ENCODE assay signal across 38 cellular contexts in genomic region chr20:31257364-31257763, GRCh38. TPM values are rescaled to one million over a fixed set of nuclear protein-coding genes. Genes with fewer than 3 reads are reported as not detected.
"Had no signal": no experiment of that assay in that cellular context is flagged by ENCODE, and none has a peak within 500 bp of the region (broad histone marks: within the 10 kb centered on the region; RNA-seq: fewer than 3 reads in every experiment).

Gene DEFB115, plus strand, starts transcription at chr20:31257664. Its CDS starts 0 bp downstream, at chr20:31257664.

- DNase-seq: activated B cell treated with CpG ODN at 0.5 μM for 24 hours; activated CD4-positive, alpha-beta memory T cell treated with anti-CD3 and anti-CD28 coated beads for 36 hours; activated CD4-positive, alpha-beta T cell treated with anti-CD3 and anti-CD28 coated beads for 4 hours; activated CD4-positive, alpha-beta T cell treated with anti-CD3 and anti-CD28 coated beads, Interleukin-2, amount 10 ng/mL, durations not matched to agents 24 days and 14 days; activated CD4-positive, alpha-beta T cell treated with anti-CD3 and anti-CD28 coated beads, Interleukin-2, amount 50 U/mL, for 1 hour; activated CD4-positive, alpha-beta T cell treated with anti-CD3 and anti-CD28 coated beads, Interleukin-2, amount 50 U/mL, for 4 hours; activated CD4-positive, CD25-positive, alpha-beta regulatory T cell treated with anti-CD3 and anti-CD28 coated beads, Interleukin-2, amount 50 U/mL, for 72 hours; activated CD8-positive, alpha-beta memory T cell treated with anti-CD3 and anti-CD28 coated beads, Interleukin-2, amount 50 U/mL, for 4 hours; activated CD8-positive, alpha-beta T cell treated with anti-CD3 and anti-CD28 coated beads for 36 hours; activated effector memory CD4-positive, alpha-beta T cell treated with anti-CD3 and anti-CD28 coated beads, Interleukin-2, amount 50 U/mL, for 16 hours; activated gamma-delta T cell treated with Interleukin-2 at 50 U/mL for 16 hours; activated naive CD4-positive, alpha-beta T cell; activated naive CD4-positive, alpha-beta T cell treated with anti-CD3 and anti-CD28 coated beads for 36 hours; activated naive CD4-positive, alpha-beta T cell treated with anti-CD3 and anti-CD28 coated beads, Interleukin-2, amount 50 U/mL, for 16 hours; activated naive CD8-positive, alpha-beta T cell treated with anti-CD3 and anti-CD28 coated beads for 36 hours; activated T-cell treated with anti-CD3 and anti-CD28 coated beads for 4 hours; activated T-cell treated with anti-CD3 and anti-CD28 coated beads, Interleukin-2, amount 50 U/mL, for 1 hour; activated T-cell treated with anti-CD3 and anti-CD28 coated beads, Interleukin-2, amount 50 U/mL, for 4 hours; activated T-cell treated with anti-CD3 and anti-CD28 coated beads, Interleukin-2, amount 50 U/mL, for 72 hours; adrenal gland; amniotic stem cell; aorta; body of pancreas; brain microvascular endothelial cell; central memory CD4-positive, alpha-beta T cell; T-helper 1 cell; T-helper 2 cell; T-helper 9 cell had no signal

- H3K27me3 ChIP-seq: adrenal gland, body of pancreas, brain microvascular endothelial cell, breast epithelium had no signal

- H3K9me3 ChIP-seq: adrenal gland, body of pancreas, breast epithelium had no signal

- H3K36me3 ChIP-seq: adrenal gland, brain microvascular endothelial cell, breast epithelium had no signal

- H3K4me1 ChIP-seq: adrenal gland, body of pancreas, breast epithelium had no signal

- H3K27ac ChIP-seq: adrenal gland, body of pancreas, brain microvascular endothelial cell, breast epithelium, VCaP had no signal

- FAIRE-seq: astrocyte, TTC549 had no signal

- ATAC-seq: activated CD8-positive, alpha-beta T cell treated with anti-CD3 and anti-CD28 coated beads for 36 hours; activated naive CD4-positive, alpha-beta T cell treated with anti-CD3 and anti-CD28 coated beads, Interleukin-2, amount 50 U/mL, for 72 hours; activated T-cell treated with anti-CD3 and anti-CD28 coated beads, Interleukin-2, amount 50 U/mL, for 4 hours; activated T-cell treated with anti-CD3 and anti-CD28 coated beads, Interleukin-2, amount 50 U/mL, for 72 hours; activated T-helper 17 cell treated with anti-CD3 and anti-CD28 coated beads, Interleukin-2, amount 50 U/mL, for 72 hours; body of pancreas had no signal

- H3K4me3 ChIP-seq: adrenal gland, body of pancreas, breast epithelium had no signal

RNA-seq across cellular contexts. Expression of gene DEFB115, which starts in this region (rescaled TPM):
- total RNA-seq: activated B cell treated with CpG ODN at 0.5 μM for 24 hours; activated CD4-positive, alpha-beta memory T cell treated with anti-CD3 and anti-CD28 coated beads for 36 hours; activated CD4-positive, alpha-beta T cell treated with anti-CD3 and anti-CD28 coated beads, Interleukin-2, amount 10 ng/mL, durations not matched to agents 24 days and 14 days; activated CD8-positive, alpha-beta memory T cell treated with anti-CD3 and anti-CD28 coated beads for 36 hours; activated CD8-positive, alpha-beta T cell treated with anti-CD3 and anti-CD28 coated beads for 36 hours; activated naive CD4-positive, alpha-beta T cell treated with anti-CD3 and anti-CD28 coated beads for 36 hours; activated naive CD4-positive, alpha-beta T cell treated with anti-CD3 and anti-CD28 coated beads, Interleukin-2, amount 50 U/mL, for 72 hours; activated naive CD8-positive, alpha-beta T cell treated with anti-CD3 and anti-CD28 coated beads for 36 hours; activated T-cell treated with anti-CD3 and anti-CD28 coated beads, Interleukin-2, amount 50 U/mL, for 4 hours; activated T-cell treated with anti-CD3 and anti-CD28 coated beads, Interleukin-2, amount 50 U/mL, for 72 hours; activated T-helper 1 cell treated with anti-CD3 and anti-CD28 coated beads, Interleukin-12 subunit alpha, Interleukin-12 subunit beta, Interleukin-2, Interleukin-4 antibody, amounts not matched to agents 30 ng/mL and 10 ng/mL and 1 ng/mL, durations not matched to agents 14 hours and 24 hours and 36 hours; activated T-helper 17 cell treated with anti-CD3 and anti-CD28 coated beads, Interleukin-2, amount 50 U/mL, for 72 hours; adrenal gland; aorta; astrocyte; body of pancreas; breast epithelium; cardiac septum; cerebellum had no signal
